Comparison of ENCODE assay signal across 8 cellular contexts in genomic region chr2:159712194-159712928, GRCh38. TPM values are rescaled to one million over a fixed set of nuclear protein-coding genes. Genes with fewer than 3 reads are reported as not detected.
DNase-seq lines count a peak whose midpoint lies in the region; ATAC-seq and TF ChIP-seq lines count a peak whose summit lies in the region.

MARCHF7 (plus strand) TSS chr2:159712506; CDS start chr2:159729023, 16,517 bp downstream.

- TF ChIP-seq CTCF in WTC11 (IDR thresholded peaks at IDR 0.05) (no peak), cardiac fibroblast (IDR thresholded peaks at IDR 0.05; ENCODE audit: low read depth, low read length) (peak; percentile 53)

- ATAC-seq in GM18909 (IDR thresholded peaks at IDR 0.05; ENCODE audit: poor library complexity, unreplicated experiment), result peak; percentile 94
- ATAC-seq in HG03175 (IDR thresholded peaks at IDR 0.05; ENCODE audit: unreplicated experiment), result peak; percentile 95
- ATAC-seq in WTC11, result peak; percentile 93

- POLR2A ChIA-PET in WTC11 (lab: Charles Lee), result interaction anchor here (0.6 to 4.2 kb wide), 15 partner anchors 10 to 425 kb away, joined by 3 to 73 read pairs (median 4); partner anchors contain the start of gene BAZ2B

- peak within 1 kb of the TSS; percentile 95 to 99 for H3K4me3 ChIP-seq in cardiac fibroblast (replicated peaks in 1 of 2; ENCODE audit: low read depth in 2 of 2, low read length in 2 of 2)

- H3K27me3 Mint-ChIP-seq in WTC11 (ENCODE audit: low read depth), result no peaks in the 10 kb centered on the region

- no peaks in the 10 kb centered on the region for H3K9me3 Mint-ChIP-seq in WTC11

- peak within 1 kb of the TSS; percentile 99 for H3K4me3 Mint-ChIP-seq in WTC11

- H3K4me1 Mint-ChIP-seq in WTC11, result peaks cover 46% of the 10 kb centered on the region

- peak within 1 kb of the TSS; percentile 100 for H3K27ac Mint-ChIP-seq in WTC11

- peaks cover 21% of the 10 kb centered on the region for H3K36me3 Mint-ChIP-seq in WTC11

- CTCF ChIA-PET in WTC11 (lab: Charles Lee), result interaction anchor here (0.6 to 1.5 kb wide), 5 partner anchors 44 to 1238 kb away, joined by 4 to 16 read pairs (median 5); no protein-coding TSS in a partner anchor

- DNase-seq in AG08396 (ENCODE audit: low spot score) (peak; percentile 99), NCI-H2227 treated with DMSO at 0.1 percent for 48 hours (lab: John Stamatoyannopoulos, UW) (peak; percentile 97), WTC11 (ENCODE audit: low spot score) (peak; percentile 96), cardiac fibroblast (ENCODE audit: low read depth in 2 of 2) (peak; percentile 97 to 98), inferior parietal cortex (ENCODE audit: extremely low spot score) (peak; percentile 90)
- peak; percentile 93 to 96 for DNase-seq in stimulated activated CD4-positive, alpha-beta T cell treated with anti-CD3 and anti-CD28 coated beads, Interleukin-12 subunit alpha, Interleukin-12 subunit beta, amount 100 ng/mL, for 24 hours (ENCODE audit: low read depth in 2 of 2)

TF ChIP-seq in WTC11, 78 proteins besides CTCF, POLR2A, EP300 and RAD21 (continues in another document):
- TF ChIP-seq KAT7 (CRISPR knock-in tag; IDR thresholded peaks at IDR 0.05; ENCODE audit: borderline replicate concordance) (peak; percentile 98), ATF2 (CRISPR knock-in tag; IDR thresholded peaks at IDR 0.05; ENCODE audit: borderline replicate concordance, low read depth) (no peak), PREB (CRISPR knock-in tag; IDR thresholded peaks at IDR 0.05; ENCODE audit: borderline replicate concordance) (peak; percentile 69; the same call in 1 of the 2 replicates), AR (CRISPR knock-in tag; IDR thresholded peaks at IDR 0.05) (no peak), ZNF671 (CRISPR knock-in tag; IDR thresholded peaks at IDR 0.05) (no peak), HMGXB4 (CRISPR knock-in tag; IDR thresholded peaks at IDR 0.05) (peak; percentile 99), TCF7 (CRISPR knock-in tag; IDR thresholded peaks at IDR 0.05; ENCODE audit: low read depth) (no peak), EMX1 (CRISPR knock-in tag; IDR thresholded peaks at IDR 0.05) (0 out of 2 replicates have a peak, but pooled peaks have one; percentile 40), ZNF416 (CRISPR knock-in tag; IDR thresholded peaks at IDR 0.05) (no peak), AFF4 (CRISPR knock-in tag; IDR thresholded peaks at IDR 0.05; ENCODE audit: borderline replicate concordance) (peak; percentile 92; the same call in 1 of the 2 replicates), NR3C1 (CRISPR knock-in tag; conservative IDR thresholded peaks at IDR 0.05; ENCODE audit: low read depth) (0 out of 2 replicates have a peak, but pooled peaks have one; percentile 30), HMGA2 (CRISPR knock-in tag; IDR thresholded peaks at IDR 0.05) (peak; percentile 17; the same call in 1 of the 2 replicates), ZNF423 (CRISPR knock-in tag; IDR thresholded peaks at IDR 0.05) (peak; percentile 98), ATF6 (CRISPR knock-in tag; IDR thresholded peaks at IDR 0.05) (no peak), CREB1 (CRISPR knock-in tag; IDR thresholded peaks at IDR 0.05) (no peak), FOXJ3 (CRISPR knock-in tag; IDR thresholded peaks at IDR 0.05; ENCODE audit: borderline replicate concordance) (no peak)

RNA-seq across cellular contexts. Expression of gene MARCHF7, which starts in this region (rescaled TPM):
- 84.0 to 109 TPM (median 97.6 TPM) in 3 replicates for total RNA-seq in WTC11 (2021)

Comparison
In these comparisons a context has a peak if more than half of its experiments do, and no peak if none do; other contexts are left out.
1. Peak in every context shown above with its lines: DNase-seq, ATAC-seq and H3K4me3 ChIP-seq.